Comparison of ENCODE assay signal across 12 cellular contexts in the genomic region with DNA sequence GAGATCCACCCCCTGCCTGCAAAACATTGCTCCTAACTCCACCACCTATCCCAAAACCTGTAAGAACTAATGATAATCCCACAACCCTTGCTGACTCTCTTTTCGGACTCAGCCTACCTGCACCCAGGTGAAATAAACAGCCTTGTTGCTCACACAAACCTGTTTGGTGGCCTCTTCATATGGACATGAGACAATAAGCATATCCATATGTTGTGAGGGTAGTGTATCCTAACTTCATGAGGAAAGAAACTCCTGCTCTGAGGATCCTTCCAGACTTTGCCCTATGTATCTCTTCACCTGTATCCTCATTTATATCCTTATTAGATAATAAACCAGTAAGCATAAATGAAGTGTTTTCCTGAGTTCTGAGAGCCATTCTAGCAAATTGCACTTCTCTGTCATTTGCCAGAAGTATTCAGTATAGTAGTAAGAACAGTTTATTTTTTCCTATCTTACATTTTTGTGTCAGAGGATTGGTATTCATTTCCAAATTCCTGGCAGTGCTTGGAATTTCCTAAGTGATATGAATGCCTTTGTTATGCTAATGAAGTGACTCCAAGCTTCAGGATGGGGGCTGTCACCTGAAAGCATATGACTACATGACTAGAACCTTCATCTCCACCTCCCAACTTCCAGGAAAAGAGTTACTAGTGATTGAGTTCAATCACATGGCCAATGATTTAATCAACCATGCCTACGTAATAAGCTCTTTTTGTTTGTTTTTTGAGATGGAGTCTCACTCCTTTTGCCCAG. TPM values are rescaled to one million over a fixed set of nuclear protein-coding genes. Genes with fewer than 3 reads are reported as not detected.
DNase-seq lines count a peak whose midpoint lies in the region; ATAC-seq and TF ChIP-seq lines count a peak whose summit lies in the region.
"Had no signal": no experiment of that assay in that cellular context is flagged by ENCODE, and none has a peak within 500 bp of the region (broad histone marks: within the 10 kb centered on the region; RNA-seq: fewer than 3 reads in every experiment).

No MANE protein-coding gene starts in this region.

- H3K9ac ChIP-seq in fibroblast of lung (ENCODE audit: insufficient read depth, low read length): no peak overlapping the region

- H4K20me1 ChIP-seq in fibroblast of lung (ENCODE audit: control insufficient read depth, extremely low read depth, insufficient read depth, low read length): no peaks in the 10 kb centered on the region

- no peaks in the 10 kb centered on the region for H3K9me3 ChIP-seq in fibroblast of lung (ENCODE audit: control insufficient read depth, insufficient read depth, low read depth, low read length)
- H3K9me3 ChIP-seq: pancreas had no signal

- H3K27me3 ChIP-seq in fibroblast of lung (ENCODE audit: control insufficient read depth, insufficient read depth, low read length): no peaks in the 10 kb centered on the region
- H3K27me3 ChIP-seq: pancreas had no signal

- peak; percentile 93 for ATAC-seq in omental fat pad (ENCODE audit: low FRiP score)
- no peak for ATAC-seq in GM19467 (IDR thresholded peaks at IDR 0.05; ENCODE audit: unreplicated experiment)

- peak overlapping the region; percentile 29 for H3K27ac ChIP-seq in fibroblast of lung (ENCODE audit: insufficient read depth, low read length)
- H3K27ac ChIP-seq: pancreas had no signal

- peaks cover 3% of the 10 kb centered on the region for H3K4me1 ChIP-seq in fibroblast of lung (ENCODE audit: control insufficient read depth, extremely low read depth, insufficient read depth, low read length)

- no peak overlapping the region for H2AFZ ChIP-seq in fibroblast of lung (ENCODE audit: low read length)

- DNase-seq in GM04503 (ENCODE audit: low read depth) (peak; percentile 69), RPMI7951 (ENCODE audit: low read depth) (peak; percentile 63), fibroblast of lung (ENCODE audit: low read depth in 2 of 2) (peak; percentile 45 to 98), omental fat pad (ENCODE audit: low spot score) (no peak), inferior parietal cortex (ENCODE audit: extremely low spot score) (no peak), AML-193 (lab: John Stamatoyannopoulos, UW) (no peak), GM13977 (ENCODE audit: low spot score) (no peak)
- DNase-seq: activated CD4-positive, alpha-beta T cell treated with anti-CD3 and anti-CD28 coated beads, Interleukin-2, amount 50 U/mL, for 4 hours; DND-41; NCI-H1092; pancreas had no signal

- H3K4me3 ChIP-seq in fibroblast of lung (replicated peaks in 1 of 4; ENCODE audit: control extremely low read depth in 1 of 4, insufficient read depth in 1 of 4, low read depth in 3 of 4, low read length in 4 of 4): no peak overlapping the region
- H3K4me3 ChIP-seq: pancreas had no signal

- H3K36me3 ChIP-seq in fibroblast of lung (ENCODE audit: control insufficient read depth, insufficient read depth, low read length): no peaks in the 10 kb centered on the region
- H3K36me3 ChIP-seq: pancreas had no signal

- in situ Hi-C loops in GM13977 (cut with MboI; ENCODE audit: low pct_unique_long_range_greater_than_20kb, low sequenced_read_pairs, unreplicated experiment): no loop called here

- H3K79me2 ChIP-seq in fibroblast of lung (ENCODE audit: control insufficient read depth, insufficient read depth, low read length): no peaks in the 10 kb centered on the region

- no peak overlapping the region for H3K4me2 ChIP-seq in fibroblast of lung (ENCODE audit: extremely low read depth, insufficient read depth, low read length)

- TF ChIP-seq CTCF in fibroblast of lung (conservative IDR thresholded peaks at IDR 0.05 in 1 of 2, IDR thresholded peaks at IDR 0.05 in 1 of 2; ENCODE audit: low read depth in 1 of 2, low read length in 2 of 2) (no peak), omental fat pad (IDR thresholded peaks at IDR 0.05) (no peak), GM13977 (IDR thresholded peaks at IDR 0.05; ENCODE audit: extremely low read depth, insufficient read depth, missing control alignments) (no peak)

RNA-seq across cellular contexts. Expression of gene TTBK2, which starts 30.2 kb away (rescaled TPM):
- total RNA-seq in RPMI7951 (2014; rRNA removed; shearing (Covaris generic)): 8.9 and 14.6 TPM in 2 replicates
- total RNA-seq in fibroblast of lung (10.8 and 16.2 TPM in 2 replicates), omental fat pad (10 to 100 TPM in 3 of 4 donors, 1 to 10 TPM in 1; 8.3 to 28.8 (median 11.8) TPM)
- 4.3 and 5.6 TPM in 2 replicates for polyA plus RNA-seq in fibroblast of lung
- polyA plus RNA-seq in fibroblast of lung (2012): 2.7 and 3.2 TPM in 2 replicates
- 1.7 and 5.3 TPM in 2 replicates for polyA minus RNA-seq in fibroblast of lung (ENCODE audit: low replicate concordance)

Comparison
In these comparisons a context has a peak if more than half of its experiments do, and no peak if none do; other contexts are left out.
1. DNase-seq: peak in GM04503 (single experiment), RPMI7951 (single experiment) and fibroblast of lung (2 of 2); none in omental fat pad (single experiment), inferior parietal cortex (single experiment), AML-193 (0 of 2) and GM13977 (single experiment).